Comparison of ENCODE assay signal across 17 cellular contexts in genomic region chr3:188269040-188269439, GRCh38.
A peak's percentile ranks its signal among the peaks of the same experiment; 100 is the strongest.
DNase-seq lines count a peak whose midpoint lies in the region; ATAC-seq and TF ChIP-seq lines count a peak whose summit lies in the region.
"Had no signal": no experiment of that assay in that cellular context is flagged by ENCODE, and none has a peak within 500 bp of the region (broad histone marks: within the 10 kb centered on the region; RNA-seq: fewer than 3 reads in every experiment).

No MANE protein-coding gene starts in this region.

- ATAC-seq in left ventricle myocardium superior: no peak
- ATAC-seq: stimulated activated memory B cell treated with anti-CD40 and anti-IgM and Interleukin-4, amounts not matched to agents 10 μg/mL and 1 μg/mL and 100 μg/mL, for 72 hours had no signal

- H3K36me3 ChIP-seq in right atrium auricular region: no peaks in the 10 kb centered on the region
- no peaks in the 10 kb centered on the region for H3K36me3 ChIP-seq in neural progenitor cell
- H3K36me3 ChIP-seq in vagina: no peaks in the 10 kb centered on the region
- H3K36me3 ChIP-seq: ovary had no signal

- DNase-seq in right atrium auricular region (ENCODE audit: low spot score) (no peak), left ventricle myocardium superior (no peak), coronary artery (ENCODE audit: low spot score) (no peak), neural progenitor cell (ENCODE audit: low spot score) (no peak), vagina (ENCODE audit: extremely low spot score in 2 of 2) (no peak), SKM-1 (lab: John Stamatoyannopoulos, UW; ENCODE audit: unreplicated experiment) (no peak), posterior cingulate gyrus (no peak)
- no peak for DNase-seq in activated effector memory CD4-positive, alpha-beta T cell treated with Interleukin-2 at 50 U/mL for 16 hours
- DNase-seq: ACHN; activated CD4-positive, alpha-beta T cell treated with anti-CD3 and anti-CD28 coated beads for 4 hours; activated naive CD4-positive, alpha-beta T cell treated with Interleukin-2 at 50 U/mL for 16 hours; CD8-positive, alpha-beta memory T cell; KBM-7; NCI-H187; ovary; T1000 had no signal

- H3K4me2 ChIP-seq in neural progenitor cell: no peak overlapping the region

- H3K4me1 Mint-ChIP-seq in neural progenitor cell: peaks cover 35% of the 10 kb centered on the region

- intact Hi-C loops in left ventricle myocardium superior (cut with micrococcal nuclease) (no loop called here), vagina (cut with DNase I) (loop anchor here (10.0 kb wide), 3 partner anchors 54 to 676 kb away; no protein-coding TSS in a partner anchor), posterior cingulate gyrus (cut with DNase I) (loop anchor here (5.0 kb wide), 1 partner anchor 217 kb away; no protein-coding TSS in a partner anchor)

- H3K27ac ChIP-seq in right atrium auricular region: peak overlapping the region; percentile 87 to 94
- peak overlapping the region; percentile 88 to 98 for H3K27ac ChIP-seq in coronary artery
- no peak overlapping the region for H3K27ac ChIP-seq in neural progenitor cell
- peak overlapping the region; percentile 2 for H3K27ac ChIP-seq in vagina

- TF ChIP-seq CTCF in right atrium auricular region (IDR thresholded peaks at IDR 0.05) (no peak), coronary artery (IDR thresholded peaks at IDR 0.05) (no peak), neural progenitor cell (IDR thresholded peaks at IDR 0.05) (no peak), vagina (IDR thresholded peaks at IDR 0.05) (no peak)

- peak overlapping the region; percentile 78 for H3K27ac Mint-ChIP-seq in neural progenitor cell

- H3K27me3 ChIP-seq in right atrium auricular region: no peaks in the 10 kb centered on the region
- H3K27me3 ChIP-seq in neural progenitor cell: no peaks in the 10 kb centered on the region
- H3K27me3 ChIP-seq in vagina: no peaks in the 10 kb centered on the region
- H3K27me3 ChIP-seq: ovary had no signal

- H3K4me1 ChIP-seq in right atrium auricular region: peaks cover 0 to 80% of the 10 kb centered on the region in 2 donors
- H3K4me1 ChIP-seq in neural progenitor cell: peaks cover 40% of the 10 kb centered on the region
- H3K4me1 ChIP-seq in vagina: peaks cover 70% of the 10 kb centered on the region

- H3K9ac ChIP-seq in neural progenitor cell: no peak overlapping the region

- H3K36me3 Mint-ChIP-seq in neural progenitor cell: peaks cover 10% of the 10 kb centered on the region

- no peak overlapping the region for H2AFZ ChIP-seq in neural progenitor cell (replicated peaks)

- peaks cover under 1% of the 10 kb centered on the region for H3K79me2 ChIP-seq in neural progenitor cell (ENCODE audit: low read depth)

- H3K4me3 Mint-ChIP-seq in neural progenitor cell: no peak overlapping the region
- H3K4me3 Mint-ChIP-seq: CD8-positive, alpha-beta memory T cell; stimulated activated memory B cell treated with anti-CD40 and anti-IgM and Interleukin-4, amounts not matched to agents 10 μg/mL and 1 μg/mL and 100 μg/mL, for 72 hours had no signal

- H3K9me3 ChIP-seq in right atrium auricular region (no peaks in the 10 kb centered on the region), neural progenitor cell (ENCODE audit: low read depth) (no peaks in the 10 kb centered on the region), vagina (no peaks in the 10 kb centered on the region)
- H3K9me3 ChIP-seq: ovary had no signal

- no peaks in the 10 kb centered on the region for H3K27me3 Mint-ChIP-seq in neural progenitor cell (ENCODE audit: insufficient read depth, low read depth)
- H3K27me3 Mint-ChIP-seq: CD8-positive, alpha-beta memory T cell; stimulated activated memory B cell treated with anti-CD40 and anti-IgM and Interleukin-4, amounts not matched to agents 10 μg/mL and 1 μg/mL and 100 μg/mL, for 72 hours had no signal

- no peaks in the 10 kb centered on the region for H4K20me1 ChIP-seq in neural progenitor cell (ENCODE audit: low read depth)

- peaks cover 8% of the 10 kb centered on the region for H3F3A ChIP-seq in neural progenitor cell (ENCODE audit: low read depth)

- no peak overlapping the region for H3K4me3 ChIP-seq in right atrium auricular region
- no peak overlapping the region for H3K4me3 ChIP-seq in coronary artery
- H3K4me3 ChIP-seq in neural progenitor cell: no peak overlapping the region
- H3K4me3 ChIP-seq in vagina: no peak overlapping the region
- H3K4me3 ChIP-seq: ovary had no signal

- no peaks in the 10 kb centered on the region for H3K9me3 Mint-ChIP-seq in neural progenitor cell
- H3K9me3 Mint-ChIP-seq: CD8-positive, alpha-beta memory T cell; stimulated activated memory B cell treated with anti-CD40 and anti-IgM and Interleukin-4, amounts not matched to agents 10 μg/mL and 1 μg/mL and 100 μg/mL, for 72 hours had no signal

- TF ChIP-seq POLR2A in vagina (IDR thresholded peaks at IDR 0.05): no peak
